16 cellular contexts compared by ENCODE assay signal in the genomic region with DNA sequence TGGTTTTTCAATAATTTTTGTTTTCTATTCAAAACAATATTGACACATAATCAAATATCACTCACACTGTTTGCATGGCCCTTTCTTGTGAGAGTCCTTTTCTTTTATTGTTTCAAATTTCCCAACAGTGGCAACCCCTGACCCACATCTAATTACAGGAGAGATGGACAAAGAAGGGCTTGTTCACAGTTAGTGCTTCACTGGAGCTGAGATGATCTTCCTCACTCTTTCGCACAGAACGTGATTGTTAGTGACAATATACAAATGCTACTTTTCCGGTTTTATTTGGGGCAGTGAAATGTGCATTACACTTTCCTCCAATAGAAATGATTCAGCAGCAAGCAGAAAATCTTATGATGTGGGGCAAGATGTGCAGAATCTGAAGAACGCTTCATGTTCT. TPM values are rescaled to one million over a fixed set of nuclear protein-coding genes. Genes with fewer than 3 reads are reported as not detected.
DNase-seq lines count a peak whose midpoint lies in the region; ATAC-seq and TF ChIP-seq lines count a peak whose summit lies in the region.
"Had no signal": no experiment of that assay in that cellular context is flagged by ENCODE, and none has a peak within 500 bp of the region (broad histone marks: within the 10 kb centered on the region; RNA-seq: fewer than 3 reads in every experiment).

No MANE protein-coding gene starts in this region.

- TF ChIP-seq POLR2A in right lobe of liver (IDR thresholded peaks at IDR 0.05), result no peak

- no peaks in the 10 kb centered on the region for H4K20me1 ChIP-seq in OCI-LY7 (ENCODE audit: insufficient read depth, low read length)

- no peaks in the 10 kb centered on the region for H3K9me2 ChIP-seq in OCI-LY7 (ENCODE audit: insufficient read depth, low read length)

- 77% methylated on average over 4 of the region's 4 CpGs for WGBS in right lobe of liver (ENCODE audit: insufficient coverage, low coverage, low lambda C conversion rate, missing lambda C conversion rate)

- H3K79me2 ChIP-seq in OCI-LY7 (ENCODE audit: insufficient read depth, low read depth, low read length), result no peaks in the 10 kb centered on the region

- H3K4me3 ChIP-seq in BE2C (ENCODE audit: low read depth, low read length) (no peak overlapping the region), OCI-LY7 (ENCODE audit: low read depth, low read length, poor library complexity, severe bottlenecking) (no peak overlapping the region), right lobe of liver (no peak overlapping the region)
- H3K4me3 ChIP-seq: GM23248 had no signal

- CTCF ChIA-PET in OCI-LY7 (lab: Charles Lee; ENCODE audit: unreplicated experiment), result no interaction called here

- TF ChIP-seq CTCF in BE2C (IDR thresholded peaks at IDR 0.05; ENCODE audit: low read depth, low read length) (no peak), OCI-LY7 (conservative IDR thresholded peaks at IDR 0.05; ENCODE audit: low read length) (no peak), right lobe of liver (IDR thresholded peaks at IDR 0.05) (no peak)

- ATAC-seq in right lobe of liver, result no peak
- ATAC-seq in HG02840 (IDR thresholded peaks at IDR 0.05; ENCODE audit: low FRiP score, unreplicated experiment), result no peak
- ATAC-seq: CD8-positive, alpha-beta T cell; HCT116 had no signal

- intact Hi-C loops in OCI-LY7 (cut with micrococcal nuclease; ENCODE audit: unreplicated experiment), result no loop called here
- intact Hi-C loops in right lobe of liver (cut with DNase I), result no loop called here

- no peaks in the 10 kb centered on the region for H3K9me3 ChIP-seq in BE2C
- H3K9me3 ChIP-seq in OCI-LY7 (ENCODE audit: low read length), result no peaks in the 10 kb centered on the region
- no peaks in the 10 kb centered on the region for H3K9me3 ChIP-seq in right lobe of liver
- H3K9me3 ChIP-seq: Caco-2 had no signal

- no peak overlapping the region for H3K4me2 ChIP-seq in OCI-LY7 (ENCODE audit: low read length)

- H2AFZ ChIP-seq in OCI-LY7 (ENCODE audit: low read length), result no peak overlapping the region
- H2AFZ ChIP-seq: GM23248 had no signal

- POLR2A ChIA-PET in OCI-LY7 (lab: Charles Lee), result interaction anchor here (0.5 to 0.6 kb wide), 2 partner anchors 1288 to 1986 kb away, joined by 3 read pairs; no protein-coding TSS in a partner anchor

- DNase-seq in Ammon's horn (ENCODE audit: low spot score) (peak; percentile 8), NCI-H146 (lab: John Stamatoyannopoulos, UW) (peak; percentile 60), NCI-H748 (lab: John Stamatoyannopoulos, UW; ENCODE audit: unreplicated experiment) (peak; percentile 84), globus pallidus (ENCODE audit: low spot score) (peak; percentile 27), BE2C (no peak), OCI-LY7 (ENCODE audit: low spot score) (no peak), right lobe of liver (no peak)
- DNase-seq: ACHN; Caco-2; CD8-positive, alpha-beta T cell; DND-41; GDM1; GM23248 had no signal

- no TSS peak for BruUV-seq in OCI-LY7 (replicated peaks; lab: Mats Ljungman, UMichigan)

- H3K27me3 ChIP-seq in BE2C (no peaks in the 10 kb centered on the region), right lobe of liver (no peaks in the 10 kb centered on the region)

- H3K27ac ChIP-seq in OCI-LY7 (ENCODE audit: low read depth, low read length, poor library complexity, severe bottlenecking) (no peak overlapping the region), right lobe of liver (no peak overlapping the region)
- H3K27ac ChIP-seq: GM23248, HL-60 had no signal

- H3K4me1 ChIP-seq in BE2C (no peaks in the 10 kb centered on the region), OCI-LY7 (ENCODE audit: insufficient read depth, low read length, poor library complexity, severe bottlenecking) (no peaks in the 10 kb centered on the region), right lobe of liver (no peaks in the 10 kb centered on the region)
- H3K4me1 ChIP-seq: Caco-2 had no signal

- no peaks in the 10 kb centered on the region for H3K36me3 ChIP-seq in BE2C
- no peaks in the 10 kb centered on the region for H3K36me3 ChIP-seq in OCI-LY7 (ENCODE audit: insufficient read depth, low read length)
- no peaks in the 10 kb centered on the region for H3K36me3 ChIP-seq in right lobe of liver

RNA-seq across cellular contexts. Expression of a gene that starts 38.6 kb away (rescaled TPM):
- 17.2 TPM for polyA plus RNA-seq in BE2C (2012; ENCODE audit: insufficient read depth, insufficient read length, low read depth)
- total RNA-seq in OCI-LY7 (2014; rRNA removed; shearing (Covaris generic)), result 40.6 and 52.4 TPM in 2 replicates
- total RNA-seq in OCI-LY7 (2022), result 72.9 and 78.3 TPM in 2 replicates
- 10 to 100 TPM; 12.5 to 22.1 (median 20.3) TPM for total RNA-seq in right lobe of liver

Comparison
In these comparisons a context has a peak if more than half of its experiments do, and no peak if none do; other contexts are left out.
1. DNase-seq: peak in Ammon's horn (single experiment), NCI-H146 (single experiment), NCI-H748 (single experiment) and globus pallidus (single experiment); none in BE2C (single experiment), OCI-LY7 (single experiment) and right lobe of liver (0 of 3).